Comparison of ENCODE assay signal across 13 cellular contexts in the genomic region with DNA sequence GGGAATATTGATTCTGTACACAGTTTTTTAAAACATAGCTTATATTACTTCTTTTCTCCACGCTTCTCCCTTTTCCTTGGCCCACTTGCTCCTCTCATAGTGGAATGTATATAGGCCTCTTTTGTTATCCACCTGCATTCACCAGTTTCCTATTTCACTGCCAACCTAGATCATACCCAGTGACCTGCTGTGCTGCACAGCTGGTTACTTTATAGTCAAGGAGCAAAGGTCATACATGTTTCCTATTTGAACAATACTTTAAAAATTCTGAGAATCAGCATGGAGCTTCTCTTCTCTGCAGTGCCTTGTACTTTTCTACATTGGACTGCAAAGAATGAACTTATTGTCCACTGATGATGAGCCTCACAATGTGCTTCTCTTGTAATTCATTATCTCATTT.
"Had no signal": no experiment of that assay in that cellular context is flagged by ENCODE, and none has a peak within 500 bp of the region (broad histone marks: within the 10 kb centered on the region; RNA-seq: fewer than 3 reads in every experiment).

No MANE protein-coding gene starts in this region.

- H3K27ac Mint-ChIP-seq: activated naive CD4-positive, alpha-beta T cell treated with anti-CD3 and anti-CD28 coated beads for 36 hours; activated T-helper 17 cell treated with anti-CD3 and anti-CD28 coated beads, Interleukin-2, amount 50 U/mL, for 72 hours; naive thymus-derived CD8-positive, alpha-beta T cell had no signal

- H3K9me3 ChIP-seq: psoas muscle, right lobe of liver had no signal

- DNase-seq: activated CD4-positive, alpha-beta T cell treated with anti-CD3 and anti-CD28 coated beads for 4 hours; activated naive CD4-positive, alpha-beta T cell treated with anti-CD3 and anti-CD28 coated beads for 36 hours; mammary epithelial cell; naive thymus-derived CD8-positive, alpha-beta T cell; occipital lobe; psoas muscle; right lobe of liver; stimulated activated CD4-positive, alpha-beta T cell treated with anti-CD3 and anti-CD28 coated beads, Interleukin-2, amount 100 ng/mL, for 24 hours; stimulated activated naive CD4-positive, alpha-beta T cell had no signal

- H3K27me3 ChIP-seq: cardiac muscle cell, foreskin keratinocyte, right lobe of liver had no signal

- H3K4me1 Mint-ChIP-seq: activated T-helper 17 cell treated with anti-CD3 and anti-CD28 coated beads, Interleukin-2, amount 50 U/mL, for 72 hours had no signal

- H3K4me3 Mint-ChIP-seq: activated naive CD4-positive, alpha-beta T cell treated with anti-CD3 and anti-CD28 coated beads for 36 hours; activated T-helper 17 cell treated with anti-CD3 and anti-CD28 coated beads, Interleukin-2, amount 50 U/mL, for 72 hours; naive thymus-derived CD8-positive, alpha-beta T cell had no signal

- H3K36me3 ChIP-seq: cardiac muscle cell, right lobe of liver had no signal

- H3K4me1 ChIP-seq: psoas muscle, right lobe of liver had no signal

- ATAC-seq: activated T-helper 17 cell treated with anti-CD3 and anti-CD28 coated beads, Interleukin-2, amount 50 U/mL, for 72 hours; foreskin keratinocyte; naive thymus-derived CD8-positive, alpha-beta T cell; psoas muscle had no signal

- H3K36me3 Mint-ChIP-seq: naive thymus-derived CD8-positive, alpha-beta T cell had no signal

- H3K27ac ChIP-seq: cardiac muscle cell, foreskin keratinocyte, psoas muscle, right lobe of liver, VCaP had no signal

- H3K4me3 ChIP-seq: cardiac muscle cell, psoas muscle, right lobe of liver had no signal

- H3K9me3 Mint-ChIP-seq: activated naive CD4-positive, alpha-beta T cell treated with anti-CD3 and anti-CD28 coated beads for 36 hours; activated T-helper 17 cell treated with anti-CD3 and anti-CD28 coated beads, Interleukin-2, amount 50 U/mL, for 72 hours; naive thymus-derived CD8-positive, alpha-beta T cell had no signal
